In the genomic region with DNA sequence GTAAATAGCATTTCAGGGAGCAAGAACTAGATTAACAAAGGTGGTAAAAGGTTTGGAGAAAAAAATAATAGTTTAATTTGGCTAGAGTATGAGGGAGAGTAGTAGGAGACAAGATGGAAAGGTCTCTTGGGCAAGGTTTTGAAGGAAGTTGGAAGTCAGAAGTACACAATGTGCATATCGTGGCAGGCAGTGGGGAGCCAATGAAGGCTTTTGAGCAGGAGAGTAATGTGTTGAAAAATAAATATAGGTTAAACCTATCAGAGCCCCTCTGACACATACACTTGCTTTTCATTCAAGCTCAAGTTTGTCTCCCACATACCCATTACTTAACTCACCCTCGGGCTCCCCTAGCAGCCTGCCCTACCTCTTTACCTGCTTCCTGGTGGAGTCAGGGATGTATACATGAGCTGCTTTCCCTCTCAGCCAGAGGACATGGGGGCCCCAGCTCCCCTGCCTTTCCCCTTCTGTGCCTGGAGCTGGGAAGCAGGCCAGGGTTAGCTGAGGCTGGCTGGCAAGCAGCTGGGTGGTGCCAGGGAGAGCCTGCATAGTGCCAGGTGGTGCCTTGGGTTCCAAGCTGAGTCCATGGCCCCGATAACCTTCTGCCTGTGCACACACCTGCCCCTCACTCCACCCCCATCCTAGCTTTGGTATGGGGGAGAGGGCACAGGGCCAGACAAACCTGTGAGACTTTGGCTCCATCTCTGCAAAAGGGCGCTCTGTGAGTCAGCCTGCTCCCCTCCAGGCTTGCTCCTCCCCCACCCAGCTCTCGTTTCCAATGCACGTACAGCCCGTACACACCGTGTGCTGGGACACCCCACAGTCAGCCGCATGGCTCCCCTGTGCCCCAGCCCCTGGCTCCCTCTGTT, we compare ENCODE assay signal across 1 cellular context.
TF ChIP-seq lines count a peak whose summit lies in the region.

A gene (plus strand): TSS at position 797 of the 866 bp plus-strand sequence. CDS start 32 bp downstream, at position 829.

TF ChIP-seq in HepG2, 621 proteins besides CTCF, POLR2A, EP300 and RAD21 (continued from another document and continues in another):
- TF ChIP-seq, protein P1, sequence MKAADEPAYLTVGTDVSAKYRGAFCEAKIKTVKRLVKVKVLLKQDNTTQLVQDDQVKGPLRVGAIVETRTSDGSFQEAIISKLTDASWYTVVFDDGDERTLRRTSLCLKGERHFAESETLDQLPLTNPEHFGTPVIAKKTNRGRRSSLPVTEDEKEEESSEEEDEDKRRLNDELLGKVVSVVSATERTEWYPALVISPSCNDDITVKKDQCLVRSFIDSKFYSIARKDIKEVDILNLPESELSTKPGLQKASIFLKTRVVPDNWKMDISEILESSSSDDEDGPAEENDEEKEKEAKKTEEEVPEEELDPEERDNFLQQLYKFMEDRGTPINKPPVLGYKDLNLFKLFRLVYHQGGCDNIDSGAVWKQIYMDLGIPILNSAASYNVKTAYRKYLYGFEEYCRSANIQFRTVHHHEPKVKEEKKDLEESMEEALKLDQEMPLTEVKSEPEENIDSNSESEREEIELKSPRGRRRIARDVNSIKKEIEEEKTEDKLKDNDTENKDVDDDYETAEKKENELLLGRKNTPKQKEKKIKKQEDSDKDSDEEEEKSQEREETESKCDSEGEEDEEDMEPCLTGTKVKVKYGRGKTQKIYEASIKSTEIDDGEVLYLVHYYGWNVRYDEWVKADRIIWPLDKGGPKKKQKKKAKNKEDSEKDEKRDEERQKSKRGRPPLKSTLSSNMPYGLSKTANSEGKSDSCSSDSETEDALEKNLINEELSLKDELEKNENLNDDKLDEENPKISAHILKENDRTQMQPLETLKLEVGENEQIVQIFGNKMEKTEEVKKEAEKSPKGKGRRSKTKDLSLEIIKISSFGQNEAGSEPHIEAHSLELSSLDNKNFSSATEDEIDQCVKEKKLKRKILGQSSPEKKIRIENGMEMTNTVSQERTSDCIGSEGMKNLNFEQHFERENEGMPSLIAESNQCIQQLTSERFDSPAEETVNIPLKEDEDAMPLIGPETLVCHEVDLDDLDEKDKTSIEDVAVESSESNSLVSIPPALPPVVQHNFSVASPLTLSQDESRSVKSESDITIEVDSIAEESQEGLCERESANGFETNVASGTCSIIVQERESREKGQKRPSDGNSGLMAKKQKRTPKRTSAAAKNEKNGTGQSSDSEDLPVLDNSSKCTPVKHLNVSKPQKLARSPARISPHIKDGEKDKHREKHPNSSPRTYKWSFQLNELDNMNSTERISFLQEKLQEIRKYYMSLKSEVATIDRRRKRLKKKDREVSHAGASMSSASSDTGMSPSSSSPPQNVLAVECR (CRISPR knock-in tag; IDR thresholded peaks at IDR 0.05; ENCODE audit: borderline replicate concordance) = peak; percentile 43; the same call in 1 of the 2 replicates
- TF ChIP-seq FOXJ3 (CRISPR knock-in tag; IDR thresholded peaks at IDR 0.05; ENCODE audit: borderline replicate concordance) (no peak), ZNF292 (CRISPR knock-in tag; IDR thresholded peaks at IDR 0.05; ENCODE audit: borderline replicate concordance, low read depth) (peak; percentile 57; the same call in 1 of the 2 replicates), ZFY (CRISPR knock-in tag; IDR thresholded peaks at IDR 0.05) (0 out of 2 replicates have a peak, but pooled peaks have one; percentile 31), FLYWCH1 (CRISPR knock-in tag; IDR thresholded peaks at IDR 0.05) (no peak), GFI1 (CRISPR knock-in tag; IDR thresholded peaks at IDR 0.05; ENCODE audit: borderline replicate concordance) (no peak), ZFP36L1 (CRISPR knock-in tag; IDR thresholded peaks at IDR 0.05) (no peak), KDM5B (CRISPR knock-in tag; IDR thresholded peaks at IDR 0.05; ENCODE audit: borderline replicate concordance) (peak; percentile 68; the same call in 1 of the 2 replicates), RBM39 (IDR thresholded peaks at IDR 0.05; ENCODE audit: low read depth, low read length, poor library complexity, severe bottlenecking) (peak; percentile 29), KDM2A (CRISPR knock-in tag; IDR thresholded peaks at IDR 0.05; ENCODE audit: borderline replicate concordance, low read depth) (no peak), SALL1 (CRISPR knock-in tag; IDR thresholded peaks at IDR 0.05) (peak; percentile 48; the same call in 1 of the 2 replicates), PCBP1 (IDR thresholded peaks at IDR 0.05; ENCODE audit: borderline replicate concordance, low read depth, low read length) (no peak), ZNF557 (CRISPR knock-in tag; IDR thresholded peaks at IDR 0.05) (no peak), FOXK1 (CRISPR knock-in tag; IDR thresholded peaks at IDR 0.05; ENCODE audit: borderline replicate concordance, low read depth) (no peak), EED (CRISPR knock-in tag; IDR thresholded peaks at IDR 0.05) (no peak), MYC (CRISPR knock-in tag; IDR thresholded peaks at IDR 0.05; ENCODE audit: borderline replicate concordance) (peak; percentile 81; the same call in 1 of the 2 replicates), ZSCAN21 (CRISPR knock-in tag; IDR thresholded peaks at IDR 0.05; ENCODE audit: borderline replicate concordance) (peak; percentile 39; the same call in 1 of the 2 replicates), SMC3 (IDR thresholded peaks at IDR 0.05; ENCODE audit: low read length) (no peak), ELF3 (CRISPR knock-in tag; IDR thresholded peaks at IDR 0.05) (no peak), PRMT3 (CRISPR knock-in tag; IDR thresholded peaks at IDR 0.05; ENCODE audit: borderline replicate concordance, low read depth) (no peak), HES4 (CRISPR knock-in tag; IDR thresholded peaks at IDR 0.05; ENCODE audit: borderline replicate concordance) (no peak)
- TF ChIP-seq, protein P2, sequence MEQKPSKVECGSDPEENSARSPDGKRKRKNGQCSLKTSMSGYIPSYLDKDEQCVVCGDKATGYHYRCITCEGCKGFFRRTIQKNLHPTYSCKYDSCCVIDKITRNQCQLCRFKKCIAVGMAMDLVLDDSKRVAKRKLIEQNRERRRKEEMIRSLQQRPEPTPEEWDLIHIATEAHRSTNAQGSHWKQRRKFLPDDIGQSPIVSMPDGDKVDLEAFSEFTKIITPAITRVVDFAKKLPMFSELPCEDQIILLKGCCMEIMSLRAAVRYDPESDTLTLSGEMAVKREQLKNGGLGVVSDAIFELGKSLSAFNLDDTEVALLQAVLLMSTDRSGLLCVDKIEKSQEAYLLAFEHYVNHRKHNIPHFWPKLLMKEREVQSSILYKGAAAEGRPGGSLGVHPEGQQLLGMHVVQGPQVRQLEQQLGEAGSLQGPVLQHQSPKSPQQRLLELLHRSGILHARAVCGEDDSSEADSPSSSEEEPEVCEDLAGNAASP (CRISPR knock-in tag; IDR thresholded peaks at IDR 0.05; ENCODE audit: borderline replicate concordance) = no peak
- TF ChIP-seq, protein P3, sequence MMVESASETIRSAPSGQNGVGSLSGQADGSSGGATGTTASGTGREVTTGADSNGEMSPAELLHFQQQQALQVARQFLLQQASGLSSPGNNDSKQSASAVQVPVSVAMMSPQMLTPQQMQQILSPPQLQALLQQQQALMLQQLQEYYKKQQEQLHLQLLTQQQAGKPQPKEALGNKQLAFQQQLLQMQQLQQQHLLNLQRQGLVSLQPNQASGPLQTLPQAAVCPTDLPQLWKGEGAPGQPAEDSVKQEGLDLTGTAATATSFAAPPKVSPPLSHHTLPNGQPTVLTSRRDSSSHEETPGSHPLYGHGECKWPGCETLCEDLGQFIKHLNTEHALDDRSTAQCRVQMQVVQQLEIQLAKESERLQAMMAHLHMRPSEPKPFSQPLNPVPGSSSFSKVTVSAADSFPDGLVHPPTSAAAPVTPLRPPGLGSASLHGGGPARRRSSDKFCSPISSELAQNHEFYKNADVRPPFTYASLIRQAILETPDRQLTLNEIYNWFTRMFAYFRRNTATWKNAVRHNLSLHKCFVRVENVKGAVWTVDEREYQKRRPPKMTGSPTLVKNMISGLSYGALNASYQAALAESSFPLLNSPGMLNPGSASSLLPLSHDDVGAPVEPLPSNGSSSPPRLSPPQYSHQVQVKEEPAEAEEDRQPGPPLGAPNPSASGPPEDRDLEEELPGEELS (CRISPR knock-in tag; IDR thresholded peaks at IDR 0.05) = peak; percentile 13; the same call in 1 of the 2 replicates
- TF ChIP-seq, protein P4, sequence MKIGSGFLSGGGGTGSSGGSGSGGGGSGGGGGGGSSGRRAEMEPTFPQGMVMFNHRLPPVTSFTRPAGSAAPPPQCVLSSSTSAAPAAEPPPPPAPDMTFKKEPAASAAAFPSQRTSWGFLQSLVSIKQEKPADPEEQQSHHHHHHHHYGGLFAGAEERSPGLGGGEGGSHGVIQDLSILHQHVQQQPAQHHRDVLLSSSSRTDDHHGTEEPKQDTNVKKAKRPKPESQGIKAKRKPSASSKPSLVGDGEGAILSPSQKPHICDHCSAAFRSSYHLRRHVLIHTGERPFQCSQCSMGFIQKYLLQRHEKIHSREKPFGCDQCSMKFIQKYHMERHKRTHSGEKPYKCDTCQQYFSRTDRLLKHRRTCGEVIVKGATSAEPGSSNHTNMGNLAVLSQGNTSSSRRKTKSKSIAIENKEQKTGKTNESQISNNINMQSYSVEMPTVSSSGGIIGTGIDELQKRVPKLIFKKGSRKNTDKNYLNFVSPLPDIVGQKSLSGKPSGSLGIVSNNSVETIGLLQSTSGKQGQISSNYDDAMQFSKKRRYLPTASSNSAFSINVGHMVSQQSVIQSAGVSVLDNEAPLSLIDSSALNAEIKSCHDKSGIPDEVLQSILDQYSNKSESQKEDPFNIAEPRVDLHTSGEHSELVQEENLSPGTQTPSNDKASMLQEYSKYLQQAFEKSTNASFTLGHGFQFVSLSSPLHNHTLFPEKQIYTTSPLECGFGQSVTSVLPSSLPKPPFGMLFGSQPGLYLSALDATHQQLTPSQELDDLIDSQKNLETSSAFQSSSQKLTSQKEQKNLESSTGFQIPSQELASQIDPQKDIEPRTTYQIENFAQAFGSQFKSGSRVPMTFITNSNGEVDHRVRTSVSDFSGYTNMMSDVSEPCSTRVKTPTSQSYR (CRISPR knock-in tag; IDR thresholded peaks at IDR 0.05; ENCODE audit: borderline replicate concordance) = peak; percentile 72; the same call in 1 of the 2 replicates
- TF ChIP-seq, protein P5, sequence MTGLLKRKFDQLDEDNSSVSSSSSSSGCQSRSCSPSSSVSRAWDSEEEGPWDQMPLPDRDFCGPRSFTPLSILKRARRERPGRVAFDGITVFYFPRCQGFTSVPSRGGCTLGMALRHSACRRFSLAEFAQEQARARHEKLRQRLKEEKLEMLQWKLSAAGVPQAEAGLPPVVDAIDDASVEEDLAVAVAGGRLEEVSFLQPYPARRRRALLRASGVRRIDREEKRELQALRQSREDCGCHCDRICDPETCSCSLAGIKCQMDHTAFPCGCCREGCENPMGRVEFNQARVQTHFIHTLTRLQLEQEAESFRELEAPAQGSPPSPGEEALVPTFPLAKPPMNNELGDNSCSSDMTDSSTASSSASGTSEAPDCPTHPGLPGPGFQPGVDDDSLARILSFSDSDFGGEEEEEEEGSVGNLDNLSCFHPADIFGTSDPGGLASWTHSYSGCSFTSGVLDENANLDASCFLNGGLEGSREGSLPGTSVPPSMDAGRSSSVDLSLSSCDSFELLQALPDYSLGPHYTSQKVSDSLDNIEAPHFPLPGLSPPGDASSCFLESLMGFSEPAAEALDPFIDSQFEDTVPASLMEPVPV (CRISPR knock-in tag; IDR thresholded peaks at IDR 0.05) = peak; percentile 45; the same call in 1 of the 2 replicates
- TF ChIP-seq, protein P6, sequence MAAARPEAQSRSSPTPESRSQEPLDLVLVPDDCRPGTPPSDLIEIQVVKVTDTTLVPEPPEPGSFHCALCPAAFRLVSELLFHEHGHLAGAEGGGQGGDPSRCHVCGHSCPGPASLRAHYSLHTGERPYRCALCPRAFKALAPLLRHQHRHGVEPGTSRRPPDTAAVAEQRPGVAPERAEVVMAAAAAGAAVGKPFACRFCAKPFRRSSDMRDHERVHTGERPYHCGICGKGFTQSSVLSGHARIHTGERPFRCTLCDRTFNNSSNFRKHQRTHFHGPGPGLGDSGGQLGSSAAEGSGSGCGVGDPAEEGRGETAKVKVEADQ (CRISPR knock-in tag; IDR thresholded peaks at IDR 0.05; ENCODE audit: borderline replicate concordance) = 0 out of 2 replicates have a peak, but pooled peaks have one; percentile 60
- TF ChIP-seq, protein P7, sequence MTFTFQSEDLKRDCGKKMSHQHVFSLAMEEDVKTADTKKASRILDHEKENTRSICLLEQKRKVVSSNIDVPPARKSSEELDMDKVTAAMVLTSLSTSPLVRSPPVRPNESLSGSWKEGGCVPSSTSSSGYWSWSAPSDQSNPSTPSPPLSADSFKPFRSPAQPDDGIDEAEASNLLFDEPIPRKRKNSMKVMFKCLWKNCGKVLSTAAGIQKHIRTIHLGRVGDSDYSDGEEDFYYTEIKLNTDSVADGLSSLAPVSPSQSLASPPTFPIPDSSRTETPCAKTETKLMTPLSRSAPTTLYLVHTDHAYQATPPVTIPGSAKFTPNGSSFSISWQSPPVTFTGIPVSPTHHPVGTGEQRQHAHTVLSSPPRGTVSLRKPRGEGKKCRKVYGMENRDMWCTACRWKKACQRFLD (CRISPR knock-in tag; IDR thresholded peaks at IDR 0.05; ENCODE audit: borderline replicate concordance) = no peak
- TF ChIP-seq, protein P8, sequence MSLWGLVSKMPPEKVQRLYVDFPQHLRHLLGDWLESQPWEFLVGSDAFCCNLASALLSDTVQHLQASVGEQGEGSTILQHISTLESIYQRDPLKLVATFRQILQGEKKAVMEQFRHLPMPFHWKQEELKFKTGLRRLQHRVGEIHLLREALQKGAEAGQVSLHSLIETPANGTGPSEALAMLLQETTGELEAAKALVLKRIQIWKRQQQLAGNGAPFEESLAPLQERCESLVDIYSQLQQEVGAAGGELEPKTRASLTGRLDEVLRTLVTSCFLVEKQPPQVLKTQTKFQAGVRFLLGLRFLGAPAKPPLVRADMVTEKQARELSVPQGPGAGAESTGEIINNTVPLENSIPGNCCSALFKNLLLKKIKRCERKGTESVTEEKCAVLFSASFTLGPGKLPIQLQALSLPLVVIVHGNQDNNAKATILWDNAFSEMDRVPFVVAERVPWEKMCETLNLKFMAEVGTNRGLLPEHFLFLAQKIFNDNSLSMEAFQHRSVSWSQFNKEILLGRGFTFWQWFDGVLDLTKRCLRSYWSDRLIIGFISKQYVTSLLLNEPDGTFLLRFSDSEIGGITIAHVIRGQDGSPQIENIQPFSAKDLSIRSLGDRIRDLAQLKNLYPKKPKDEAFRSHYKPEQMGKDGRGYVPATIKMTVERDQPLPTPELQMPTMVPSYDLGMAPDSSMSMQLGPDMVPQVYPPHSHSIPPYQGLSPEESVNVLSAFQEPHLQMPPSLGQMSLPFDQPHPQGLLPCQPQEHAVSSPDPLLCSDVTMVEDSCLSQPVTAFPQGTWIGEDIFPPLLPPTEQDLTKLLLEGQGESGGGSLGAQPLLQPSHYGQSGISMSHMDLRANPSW (CRISPR knock-in tag; IDR thresholded peaks at IDR 0.05; ENCODE audit: borderline replicate concordance) = no peak
- TF ChIP-seq, protein P9, sequence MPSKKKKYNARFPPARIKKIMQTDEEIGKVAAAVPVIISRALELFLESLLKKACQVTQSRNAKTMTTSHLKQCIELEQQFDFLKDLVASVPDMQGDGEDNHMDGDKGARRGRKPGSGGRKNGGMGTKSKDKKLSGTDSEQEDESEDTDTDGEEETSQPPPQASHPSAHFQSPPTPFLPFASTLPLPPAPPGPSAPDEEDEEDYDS (CRISPR knock-in tag; IDR thresholded peaks at IDR 0.05) = 0 out of 2 replicates have a peak, but pooled peaks have one; percentile 18
- TF ChIP-seq, protein P10, sequence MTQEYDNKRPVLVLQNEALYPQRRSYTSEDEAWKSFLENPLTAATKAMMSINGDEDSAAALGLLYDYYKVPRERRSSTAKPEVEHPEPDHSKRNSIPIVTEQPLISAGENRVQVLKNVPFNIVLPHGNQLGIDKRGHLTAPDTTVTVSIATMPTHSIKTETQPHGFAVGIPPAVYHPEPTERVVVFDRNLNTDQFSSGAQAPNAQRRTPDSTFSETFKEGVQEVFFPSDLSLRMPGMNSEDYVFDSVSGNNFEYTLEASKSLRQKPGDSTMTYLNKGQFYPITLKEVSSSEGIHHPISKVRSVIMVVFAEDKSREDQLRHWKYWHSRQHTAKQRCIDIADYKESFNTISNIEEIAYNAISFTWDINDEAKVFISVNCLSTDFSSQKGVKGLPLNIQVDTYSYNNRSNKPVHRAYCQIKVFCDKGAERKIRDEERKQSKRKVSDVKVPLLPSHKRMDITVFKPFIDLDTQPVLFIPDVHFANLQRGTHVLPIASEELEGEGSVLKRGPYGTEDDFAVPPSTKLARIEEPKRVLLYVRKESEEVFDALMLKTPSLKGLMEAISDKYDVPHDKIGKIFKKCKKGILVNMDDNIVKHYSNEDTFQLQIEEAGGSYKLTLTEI (CRISPR knock-in tag; conservative IDR thresholded peaks at IDR 0.05) = no peak
